14 cellular contexts compared by ENCODE assay signal in genomic region chr17:78231991-78232759, GRCh38. TPM values are rescaled to one million over a fixed set of nuclear protein-coding genes. Genes with fewer than 3 reads are reported as not detected.
DNase-seq lines count a peak whose midpoint lies in the region; ATAC-seq, FAIRE-seq and TF ChIP-seq lines count a peak whose summit lies in the region.
"Had no signal": no experiment of that assay in that cellular context is flagged by ENCODE, and none has a peak within 500 bp of the region (broad histone marks: within the 10 kb centered on the region; RNA-seq: fewer than 3 reads in every experiment).

No MANE protein-coding gene starts in this region.

- no peak for TF ChIP-seq POLR2A in GM12892 (IDR thresholded peaks at IDR 0.05; ENCODE audit: low read depth, low read length)

- no peaks in the 10 kb centered on the region for H3K79me1 ChIP-seq in trophoblast cell (ENCODE audit: low read length)

- peaks cover 0 to 5% of the 10 kb centered on the region in 2 donors for H3K4me1 Mint-ChIP-seq in effector memory CD8-positive, alpha-beta T cell (ENCODE audit: low read depth in 2 of 2)

- H3K79me2 ChIP-seq in PC-3 (ENCODE audit: low read length), result no peaks in the 10 kb centered on the region
- no peaks in the 10 kb centered on the region for H3K79me2 ChIP-seq in trophoblast cell (ENCODE audit: control insufficient read depth, insufficient read depth, low read length, poor library complexity)

- H3K27ac ChIP-seq in PC-3 (ENCODE audit: low read length), result no peak overlapping the region
- no peak overlapping the region for H3K27ac ChIP-seq in trophoblast cell (ENCODE audit: low read depth, low read length)
- H3K27ac ChIP-seq: 22Rv1 had no signal

- H3K4me3 Mint-ChIP-seq in effector memory CD8-positive, alpha-beta T cell, result peak overlapping the region; percentile 29 to 54

- H4K12ac ChIP-seq in trophoblast cell (ENCODE audit: low read depth, low read length), result no peak overlapping the region

- peak; percentile 29; the same call in 1 of the 2 replicates for ATAC-seq in PC-3
- peak; percentile 70 for ATAC-seq in effector memory CD8-positive, alpha-beta T cell (replicated peaks)

- H3K36me3 ChIP-seq in PC-3 (ENCODE audit: low read depth, low read length), result no peaks in the 10 kb centered on the region
- no peaks in the 10 kb centered on the region for H3K36me3 ChIP-seq in trophoblast cell (ENCODE audit: control insufficient read depth in 1 of 2, insufficient read depth in 2 of 2, low read length in 2 of 2)

- no peak overlapping the region for H2BK12ac ChIP-seq in trophoblast cell (ENCODE audit: low read length)

- H3K9me3 ChIP-seq in PC-3 (ENCODE audit: low read length) (no peaks in the 10 kb centered on the region), trophoblast cell (ENCODE audit: insufficient read depth, low read depth, low read length) (peaks cover 2% of the 10 kb centered on the region)

- no peak overlapping the region for H4K91ac ChIP-seq in trophoblast cell (ENCODE audit: low read depth, low read length)

- H3K9me3 Mint-ChIP-seq in effector memory CD8-positive, alpha-beta T cell, result no peaks in the 10 kb centered on the region

- H4K20me1 ChIP-seq in PC-3 (ENCODE audit: low read length), result no peaks in the 10 kb centered on the region

- CTCF ChIA-PET in PC-3 (lab: Charles Lee), result no interaction called here

- H3K27ac Mint-ChIP-seq in effector memory CD8-positive, alpha-beta T cell, result no peak overlapping the region

- POLR2A ChIA-PET in PC-3 (lab: Charles Lee; ENCODE audit: unreplicated experiment), result no interaction called here

- H3K9me2 ChIP-seq in PC-3 (replicated peaks; ENCODE audit: low read length), result no peaks in the 10 kb centered on the region

- H3K4me3 ChIP-seq in PC-3 (ENCODE audit: low read length), result no peak overlapping the region
- no peak overlapping the region for H3K4me3 ChIP-seq in trophoblast cell (ENCODE audit: low read depth, low read length)
- H3K4me3 ChIP-seq: lung had no signal

- H2AFZ ChIP-seq in PC-3 (ENCODE audit: low read length) (no peak overlapping the region), trophoblast cell (ENCODE audit: insufficient read depth, low read length, poor library complexity) (no peak overlapping the region)

- H2AK5ac ChIP-seq in trophoblast cell (ENCODE audit: low read length), result no peak overlapping the region

- no peak overlapping the region for H4K8ac ChIP-seq in trophoblast cell (ENCODE audit: low read depth, low read length)

- intact Hi-C loops in PC-3 (cut with micrococcal nuclease), result no loop called here

- H3K4ac ChIP-seq in trophoblast cell (ENCODE audit: low read depth, low read length), result no peak overlapping the region

- no peak overlapping the region for H3K14ac ChIP-seq in trophoblast cell (ENCODE audit: low read length)

- DNase-seq in DMS53 (lab: John Stamatoyannopoulos, UW) (peak; percentile 41), DMS53 treated with DMSO at 0.1 percent for 48 hours (lab: John Stamatoyannopoulos, UW; ENCODE audit: unreplicated experiment) (no peak), PC-3 (no peak), trophoblast cell (no peak), SHP77 (lab: John Stamatoyannopoulos, UW) (no peak), GM12892 (ENCODE audit: insufficient read length) (no peak), NCI-H128 (lab: John Stamatoyannopoulos, UW; ENCODE audit: unreplicated experiment) (no peak)
- no peak for DNase-seq in effector memory CD8-positive, alpha-beta T cell
- DNase-seq: activated effector memory CD4-positive, alpha-beta T cell treated with anti-CD3 and anti-CD28 coated beads, Interleukin-2, amount 50 U/mL, for 16 hours had no signal

- no TSS peak for BruUV-seq in PC-3 (replicated peaks; lab: Mats Ljungman, UMichigan)

- H3K4me2 ChIP-seq in PC-3 (ENCODE audit: low read length) (no peak overlapping the region), trophoblast cell (ENCODE audit: low read length) (peak overlapping the region; percentile 21)

- no peaks in the 10 kb centered on the region for H3F3A ChIP-seq in PC-3 (ENCODE audit: low read length, unreplicated experiment)

- H2BK5ac ChIP-seq in trophoblast cell (ENCODE audit: low read depth, low read length, poor library complexity), result no peak overlapping the region

- H3K23ac ChIP-seq in trophoblast cell (ENCODE audit: low read length), result no peak overlapping the region

- peaks cover under 1% of the 10 kb centered on the region; the same call in 1 of the 2 replicates for H3K4me1 ChIP-seq in PC-3 (ENCODE audit: insufficient read depth, low read length)
- H3K4me1 ChIP-seq in trophoblast cell (ENCODE audit: control insufficient read depth in 1 of 2, insufficient read depth in 2 of 2, low read length in 2 of 2), result peaks cover 0 to 5% of the 10 kb centered on the region in 2 experiments

- H3K9ac ChIP-seq in PC-3 (ENCODE audit: low read length), result no peak overlapping the region
- H3K9ac ChIP-seq in trophoblast cell (ENCODE audit: low read length), result no peak overlapping the region

- peaks cover 31 to 69% of the 10 kb centered on the region in 2 donors for H3K27me3 Mint-ChIP-seq in effector memory CD8-positive, alpha-beta T cell

- no peak overlapping the region for H3K18ac ChIP-seq in trophoblast cell (ENCODE audit: low read length)

- WGBS in trophoblast cell (ENCODE audit: extremely low coverage, insufficient coverage, insufficient read length), result no CpG with 5 or more reads among the region's 53 CpGs

- H3K27me3 ChIP-seq in PC-3 (ENCODE audit: low read length), result peaks cover 3% of the 10 kb centered on the region; the same call in 1 of the 2 replicates
- H3K27me3 ChIP-seq in trophoblast cell (ENCODE audit: insufficient read depth, low read length), result peaks cover 23% of the 10 kb centered on the region

- no peak overlapping the region for H2BK120ac ChIP-seq in trophoblast cell (ENCODE audit: insufficient read depth, low read length, poor library complexity)

- no peak for FAIRE-seq in GM12892 (lab: Jason Lieb, UNC)

- peaks cover 3% of the 10 kb centered on the region for H3K36me3 Mint-ChIP-seq in effector memory CD8-positive, alpha-beta T cell (ENCODE audit: insufficient read depth)

- TF ChIP-seq CTCF in PC-3 (conservative IDR thresholded peaks at IDR 0.05; ENCODE audit: low read depth, low read length), result no peak

RNA-seq across cellular contexts. Expression of gene TMEM235, which starts 0.7 kb away (rescaled TPM):
- total RNA-seq in PC-3 (2014; rRNA removed), result not detected in 2 replicates
- polyA plus RNA-seq in trophoblast cell (2013), result not detected in 2 replicates
- polyA plus RNA-seq in GM12892 (2012; ENCODE audit: missing spikeins), result not detected
- total RNA-seq: epithelial cell of proximal tubule, skeletal muscle tissue, subcutaneous adipose tissue had no signal

RNA-seq across cellular contexts. Expression of gene BIRC5, which starts 18.1 kb away (rescaled TPM):
- total RNA-seq in PC-3 (2014; rRNA removed), result 271 and 304 TPM in 2 replicates
- polyA plus RNA-seq in trophoblast cell (2013), result 38.7 and 44.2 TPM in 2 replicates
- polyA plus RNA-seq in GM12892 (2012; ENCODE audit: missing spikeins), result 22.0 TPM

RNA-seq across cellular contexts. Expression of gene AFMID, which starts 45.0 kb away (rescaled TPM):
- 53.1 and 58.9 TPM in 2 replicates for total RNA-seq in PC-3 (2014; rRNA removed)
- polyA plus RNA-seq in trophoblast cell (2013), result 14.8 and 16.0 TPM in 2 replicates
- 72.8 TPM for polyA plus RNA-seq in GM12892 (2012; ENCODE audit: missing spikeins)

RNA-seq across cellular contexts. Expression of gene TK1, which starts 45.3 kb away (rescaled TPM):
- 340 and 430 TPM in 2 replicates for total RNA-seq in PC-3 (2014; rRNA removed)
- polyA plus RNA-seq in trophoblast cell (2013), result 55.5 and 56.1 TPM in 2 replicates
- polyA plus RNA-seq in GM12892 (2012; ENCODE audit: missing spikeins), result 49.8 TPM
